In genomic region chr10:42553064-42553407, GRCh38 we compare ENCODE assay signal across 8 cellular contexts.
DNase-seq lines count a peak whose midpoint lies in the region; ATAC-seq and TF ChIP-seq lines count a peak whose summit lies in the region.

No MANE protein-coding gene starts in this region.

- ATAC-seq in GM19468 (IDR thresholded peaks at IDR 0.05; ENCODE audit: extremely low read depth, unreplicated experiment), result peak; percentile 2
- ATAC-seq in HG03558 (IDR thresholded peaks at IDR 0.05; ENCODE audit: extremely low read depth, unreplicated experiment), result peak; percentile 14
- peak; percentile 15 for ATAC-seq in mucosa of descending colon

- no peaks in the 10 kb centered on the region for H3K9me3 ChIP-seq in BE2C
- no peaks in the 10 kb centered on the region for H3K9me3 ChIP-seq in mucosa of descending colon

- intact Hi-C loops in mucosa of descending colon (cut with DNase I, micrococcal nuclease), result no loop called here

- DNase-seq in BE2C (no peak), caudate nucleus (lab: John Stamatoyannopoulos, UW) (peak in 7 of 61 donors; percentile 25 to 75 (median 66)), mucosa of descending colon (peak in 1 of 3 donors; percentile 59), hepatic stellate cell (ENCODE audit: low spot score) (no peak), AML-193 (lab: John Stamatoyannopoulos, UW) (no peak), NCI-H1930 (lab: John Stamatoyannopoulos, UW) (no peak)

- H3K36me3 ChIP-seq in BE2C (no peaks in the 10 kb centered on the region), mucosa of descending colon (ENCODE audit: low read depth) (no peaks in the 10 kb centered on the region)

- H3K4me3 ChIP-seq in BE2C (ENCODE audit: low read depth, low read length) (peak overlapping the region; percentile 92), mucosa of descending colon (peak overlapping the region; percentile 56)

- H3K27ac ChIP-seq in caudate nucleus (ENCODE audit: low read depth, low read length), result peak overlapping the region; percentile 76

- no peak for TF ChIP-seq CTCF in BE2C (IDR thresholded peaks at IDR 0.05; ENCODE audit: low read depth, low read length)
- TF ChIP-seq CTCF in mucosa of descending colon (IDR thresholded peaks at IDR 0.05), result no peak

- no peaks in the 10 kb centered on the region for H3K27me3 ChIP-seq in BE2C

- H3K4me1 ChIP-seq in BE2C, result no peaks in the 10 kb centered on the region
- peaks cover 6% of the 10 kb centered on the region for H3K4me1 ChIP-seq in mucosa of descending colon (ENCODE audit: low read depth)
